19 cellular contexts compared by ENCODE assay signal in genomic region chr12:128047266-128048060, GRCh38.
DNase-seq lines count a peak whose midpoint lies in the region; ATAC-seq and TF ChIP-seq lines count a peak whose summit lies in the region.
"Had no signal": no experiment of that assay in that cellular context is flagged by ENCODE, and none has a peak within 500 bp of the region (broad histone marks: within the 10 kb centered on the region; RNA-seq: fewer than 3 reads in every experiment).

No MANE protein-coding gene starts in this region.

- no peaks in the 10 kb centered on the region for H3K4me1 Mint-ChIP-seq in activated naive CD4-positive, alpha-beta T cell treated with anti-CD3 and anti-CD28 coated beads for 36 hours (ENCODE audit: low read depth)

- H3K9me3 ChIP-seq in MM.1S (replicated peaks; ENCODE audit: insufficient read depth, low read length) = no peaks in the 10 kb centered on the region
- H3K9me3 ChIP-seq: Caco-2, SK-N-SH had no signal

- H3K36me3 ChIP-seq in MM.1S (replicated peaks; ENCODE audit: insufficient read depth, low read length) = no peaks in the 10 kb centered on the region

- H3K9me3 Mint-ChIP-seq in activated naive CD4-positive, alpha-beta T cell treated with anti-CD3 and anti-CD28 coated beads for 36 hours = peaks cover 7% of the 10 kb centered on the region

- CTCF ChIA-PET in activated naive CD4-positive, alpha-beta T cell treated with anti-CD3 and anti-CD28 coated beads for 36 hours (lab: Charles Lee) = no interaction called here

- no peak overlapping the region for H3K27ac Mint-ChIP-seq in activated naive CD4-positive, alpha-beta T cell treated with anti-CD3 and anti-CD28 coated beads for 36 hours
- H3K27ac Mint-ChIP-seq: CD4-positive, alpha-beta T cell; T-helper 2 cell treated with Interferon-gamma antibody and Interleukin-4, amounts not matched to agents 5 μg/mL and 100 μg/mL, for 36 hours had no signal

- no peaks in the 10 kb centered on the region for H4K20me1 ChIP-seq in MM.1S (ENCODE audit: insufficient read depth, low read length)

- DNase-seq in DMS79 (lab: John Stamatoyannopoulos, UW) (peak; percentile 93), MM.1S (peak; percentile 42), NCI-H510A (lab: John Stamatoyannopoulos, UW) (peak; percentile 74), SK-N-DZ (ENCODE audit: low spot score) (peak; percentile 98), MV-4-11 (lab: John Stamatoyannopoulos, UW) (no peak)
- no peak for DNase-seq in activated naive CD4-positive, alpha-beta T cell treated with anti-CD3 and anti-CD28 coated beads for 36 hours
- DNase-seq: Caco-2; CD4-positive, alpha-beta T cell; GOT3; KG1; NCI-H1694; NCI-H2171; Right ventricle myocardium superior; SK-N-SH had no signal

- H3K9me2 ChIP-seq in MM.1S (replicated peaks; ENCODE audit: insufficient read depth, low read length) = no peaks in the 10 kb centered on the region
- H3K9me2 ChIP-seq: SK-N-SH had no signal

- no peak overlapping the region for H3K4me3 Mint-ChIP-seq in activated naive CD4-positive, alpha-beta T cell treated with anti-CD3 and anti-CD28 coated beads for 36 hours
- H3K4me3 Mint-ChIP-seq: CD4-positive, alpha-beta T cell; T-helper 2 cell treated with Interferon-gamma antibody and Interleukin-4, amounts not matched to agents 5 μg/mL and 100 μg/mL, for 36 hours had no signal

- H3K27me3 ChIP-seq in MM.1S (replicated peaks; ENCODE audit: insufficient read depth, low read length) = no peaks in the 10 kb centered on the region

- TF ChIP-seq CTCF in MM.1S (IDR thresholded peaks at IDR 0.05; ENCODE audit: low read length) = no peak

- H3K27ac ChIP-seq in MM.1S (ENCODE audit: low read length) = no peak overlapping the region
- H3K27ac ChIP-seq: A549 had no signal

- no peak overlapping the region for H3K4me3 ChIP-seq in MM.1S (ENCODE audit: low read length)
- H3K4me3 ChIP-seq: A549, GM12878 had no signal

- H3K4me2 ChIP-seq in MM.1S (ENCODE audit: low read depth, low read length) = no peak overlapping the region
- H3K4me2 ChIP-seq: A549, SK-N-SH had no signal

- H3K27me3 Mint-ChIP-seq in activated naive CD4-positive, alpha-beta T cell treated with anti-CD3 and anti-CD28 coated beads for 36 hours (ENCODE audit: low read depth) = no peaks in the 10 kb centered on the region
- H3K27me3 Mint-ChIP-seq: CD4-positive, alpha-beta T cell had no signal

- no peaks in the 10 kb centered on the region for H3K79me2 ChIP-seq in MM.1S (ENCODE audit: low read length)

- intact Hi-C loops in activated naive CD4-positive, alpha-beta T cell treated with anti-CD3 and anti-CD28 coated beads for 36 hours (cut with micrococcal nuclease) = no loop called here

- H2AFZ ChIP-seq in MM.1S (ENCODE audit: low read length) = no peak overlapping the region

- no peak overlapping the region for H3K9ac ChIP-seq in MM.1S (ENCODE audit: low read length)
- H3K9ac ChIP-seq: SK-N-SH had no signal

- no peaks in the 10 kb centered on the region for H3K4me1 ChIP-seq in MM.1S (ENCODE audit: low read length)
- H3K4me1 ChIP-seq: A549, Caco-2 had no signal

- no peaks in the 10 kb centered on the region for H3K36me3 Mint-ChIP-seq in activated naive CD4-positive, alpha-beta T cell treated with anti-CD3 and anti-CD28 coated beads for 36 hours (ENCODE audit: low read depth)

- H3F3A ChIP-seq in MM.1S (ENCODE audit: insufficient read depth, low read length) = no peaks in the 10 kb centered on the region

- ATAC-seq in HG02973 (IDR thresholded peaks at IDR 0.05; ENCODE audit: unreplicated experiment) = no peak
- ATAC-seq: A549, GM12878, HCT116 had no signal

Comparison
In these comparisons a context has a peak if more than half of its experiments do, and no peak if none do; other contexts are left out.
1. DNase-seq: peak in DMS79 (single experiment), MM.1S (single experiment), NCI-H510A (single experiment) and SK-N-DZ (single experiment); none in activated naive CD4-positive, alpha-beta T cell treated with anti-CD3 and anti-CD28 coated beads for 36 hours (single experiment) and MV-4-11 (single experiment).